ENCODE assay signal across 8 cellular contexts in the genomic region with DNA sequence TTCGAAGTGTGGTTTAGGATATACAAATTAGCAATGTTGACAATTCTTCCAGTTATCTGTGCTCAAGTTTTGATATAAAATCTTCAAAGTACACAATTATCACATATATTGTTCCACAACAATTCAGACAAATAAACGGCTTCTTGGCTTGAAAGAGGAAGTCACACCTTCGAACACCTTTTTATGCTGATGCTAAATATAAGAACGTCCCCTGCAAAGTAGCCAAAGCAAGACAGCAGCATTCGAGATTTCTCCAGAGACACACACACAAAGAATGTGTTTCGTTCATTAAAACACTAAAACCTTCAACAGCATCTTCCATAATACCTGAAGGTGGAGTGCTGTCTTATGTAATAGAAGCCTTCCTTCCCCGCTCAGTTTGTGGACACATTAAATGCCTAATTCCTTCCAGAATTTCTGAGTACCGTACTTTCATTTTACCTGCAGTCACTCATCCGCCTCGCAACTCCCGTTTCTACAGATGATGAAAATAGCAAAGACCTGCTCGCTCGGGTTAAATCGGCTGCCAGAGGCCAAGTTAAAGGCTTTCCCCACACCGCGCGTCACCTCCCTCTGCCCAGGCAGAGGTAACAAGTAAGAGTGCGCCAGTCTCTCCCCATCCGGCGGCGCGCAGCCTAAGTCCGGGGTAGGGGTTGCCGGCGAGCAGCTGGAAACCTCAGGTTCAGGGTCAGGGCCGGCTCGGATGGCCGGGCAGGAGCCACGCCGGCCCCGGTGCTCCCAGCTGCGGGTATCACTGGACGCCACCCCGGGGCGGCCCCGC.
DNase-seq lines count a peak whose midpoint lies in the region; ATAC-seq and TF ChIP-seq lines count a peak whose summit lies in the region.

No MANE protein-coding gene starts in this region.

- H3K27ac ChIP-seq in layer of hippocampus (ENCODE audit: low read depth, low read length), result peak overlapping the region; percentile 21

- H3K4me3 ChIP-seq in cardiac fibroblast (replicated peaks in 1 of 2; ENCODE audit: low read depth in 2 of 2, low read length in 2 of 2), result peak overlapping the region; percentile 79 to 80

- peak; percentile 19 for DNase-seq in COR-L47 (lab: John Stamatoyannopoulos, UW)
- peak; percentile 65 for DNase-seq in HK-2 (ENCODE audit: unreplicated experiment)
- DNase-seq in cardiac fibroblast (ENCODE audit: low read depth in 2 of 2), result peak; percentile 49 to 52
- peak; percentile 18 to 43 for DNase-seq in stimulated activated CD4-positive, alpha-beta T cell treated with anti-CD3 and anti-CD28 coated beads, Interleukin-2, amount 100 ng/mL, for 48 hours
- DNase-seq in KG1 (lab: John Stamatoyannopoulos, UW), result no peak

- peak overlapping the region; percentile 91 for H3K4me3 Mint-ChIP-seq in T-helper 1 cell treated with Interleukin-12 subunit alpha and Interleukin-12 subunit beta and Interleukin-4 antibody, amounts not matched to agents 30 μg/mL and 1 μg/mL, for 36 hours

- H3K27ac Mint-ChIP-seq in T-helper 1 cell treated with Interleukin-12 subunit alpha and Interleukin-12 subunit beta and Interleukin-4 antibody, amounts not matched to agents 30 μg/mL and 1 μg/mL, for 36 hours, result peak overlapping the region; percentile 67

- peaks cover 37% of the 10 kb centered on the region for H3K4me1 Mint-ChIP-seq in T-helper 1 cell treated with Interleukin-12 subunit alpha and Interleukin-12 subunit beta and Interleukin-4 antibody, amounts not matched to agents 30 μg/mL and 1 μg/mL, for 36 hours (ENCODE audit: low read depth)

- H3K27me3 ChIP-seq in layer of hippocampus (ENCODE audit: control insufficient read depth, insufficient read depth, low read length), result no peaks in the 10 kb centered on the region

- TF ChIP-seq CTCF in cardiac fibroblast (IDR thresholded peaks at IDR 0.05; ENCODE audit: low read depth, low read length), result peak; percentile 1

- H3K36me3 Mint-ChIP-seq in T-helper 1 cell treated with Interleukin-12 subunit alpha and Interleukin-12 subunit beta and Interleukin-4 antibody, amounts not matched to agents 30 μg/mL and 1 μg/mL, for 36 hours (ENCODE audit: low read depth), result peaks cover 12% of the 10 kb centered on the region

- H3K27me3 Mint-ChIP-seq in T-helper 1 cell treated with Interleukin-12 subunit alpha and Interleukin-12 subunit beta and Interleukin-4 antibody, amounts not matched to agents 30 μg/mL and 1 μg/mL, for 36 hours (ENCODE audit: low read depth), result peaks cover 41% of the 10 kb centered on the region

- peak; percentile 55 for ATAC-seq in GM19452 (IDR thresholded peaks at IDR 0.05; ENCODE audit: unreplicated experiment)

- H3K9me3 Mint-ChIP-seq in T-helper 1 cell treated with Interleukin-12 subunit alpha and Interleukin-12 subunit beta and Interleukin-4 antibody, amounts not matched to agents 30 μg/mL and 1 μg/mL, for 36 hours, result no peaks in the 10 kb centered on the region
